In genomic region chr10:95450188-95450587, GRCh38 we compare ENCODE assay signal across 18 cellular contexts.
"Had no signal": no experiment of that assay in that cellular context is flagged by ENCODE, and none has a peak within 500 bp of the region (broad histone marks: within the 10 kb centered on the region; RNA-seq: fewer than 3 reads in every experiment).

No MANE protein-coding gene starts in this region.

- H3K36me3 Mint-ChIP-seq: stimulated activated memory B cell treated with anti-CD40 and anti-IgM and Interleukin-4, amounts not matched to agents 10 μg/mL and 1 μg/mL and 100 μg/mL, for 72 hours had no signal

- H3K4me1 Mint-ChIP-seq: activated CD4-positive, alpha-beta T cell treated with anti-CD3 and anti-CD28 coated beads, Interleukin-2, amount 10 ng/mL, durations not matched to agents 7 days and 5 days had no signal

- H3K9me3 Mint-ChIP-seq: activated CD4-positive, alpha-beta T cell treated with anti-CD3 and anti-CD28 coated beads, Interleukin-2, amount 10 ng/mL, durations not matched to agents 7 days and 5 days; activated T-cell treated with anti-CD3 and anti-CD28 coated beads, Interleukin-2, amount 50 U/mL, for 24 hours; nephron progenitor cell; stimulated activated memory B cell treated with anti-CD40 and anti-IgM and Interleukin-4, amounts not matched to agents 10 μg/mL and 1 μg/mL and 100 μg/mL, for 72 hours; T-helper 1 cell treated with Interleukin-12 subunit alpha and Interleukin-12 subunit beta and Interleukin-4 antibody, amounts not matched to agents 30 μg/mL and 1 μg/mL, for 36 hours had no signal

- H3K4me3 Mint-ChIP-seq: activated CD4-positive, alpha-beta T cell treated with anti-CD3 and anti-CD28 coated beads, Interleukin-2, amount 10 ng/mL, durations not matched to agents 7 days and 5 days; activated CD8-positive, alpha-beta T cell treated with anti-CD3 and anti-CD28 coated beads, Interleukin-2, amount 10 ng/mL, durations not matched to agents 7 days and 5 days; activated T-cell treated with anti-CD3 and anti-CD28 coated beads, Interleukin-2, amount 50 U/mL, for 24 hours; nephron progenitor cell; stimulated activated memory B cell treated with anti-CD40 and anti-IgM and Interleukin-4, amounts not matched to agents 10 μg/mL and 1 μg/mL and 100 μg/mL, for 72 hours; T-helper 1 cell treated with Interleukin-12 subunit alpha and Interleukin-12 subunit beta and Interleukin-4 antibody, amounts not matched to agents 30 μg/mL and 1 μg/mL, for 36 hours had no signal

- DNase-seq: activated CD4-positive, alpha-beta T cell treated with anti-CD3 and anti-CD28 coated beads, Interleukin-2, amount 10 ng/mL, durations not matched to agents 7 days and 5 days; activated CD8-positive, alpha-beta T cell treated with anti-CD3 and anti-CD28 coated beads, Interleukin-2, amount 10 ng/mL, durations not matched to agents 7 days and 5 days; activated naive CD4-positive, alpha-beta T cell treated with anti-CD3 and anti-CD28 coated beads, Interleukin-2, amount 50 U/mL, for 16 hours; activated T-cell treated with anti-CD3 and anti-CD28 coated beads, Interleukin-2, amount 50 U/mL, for 24 hours; dermis blood vessel endothelial cell; effector memory CD4-positive, alpha-beta T cell; hypothalamus; islet precursor cell; midbrain; nephron progenitor cell; nucleus accumbens; stimulated activated CD4-positive, alpha-beta T cell treated with anti-CD3 and anti-CD28 coated beads, Interleukin-4, amount 100 ng/mL, for 4 hours had no signal

- H3K4me3 ChIP-seq: breast epithelium, tibial nerve had no signal

- H3K36me3 ChIP-seq: breast epithelium, tibial nerve had no signal

- H3K9me3 ChIP-seq: breast epithelium, tibial nerve had no signal

- H3K27me3 ChIP-seq: breast epithelium, tibial nerve had no signal

- H3K27ac Mint-ChIP-seq: activated CD4-positive, alpha-beta T cell treated with anti-CD3 and anti-CD28 coated beads, Interleukin-2, amount 10 ng/mL, durations not matched to agents 7 days and 5 days; activated CD8-positive, alpha-beta T cell treated with anti-CD3 and anti-CD28 coated beads, Interleukin-2, amount 10 ng/mL, durations not matched to agents 7 days and 5 days; activated T-cell treated with anti-CD3 and anti-CD28 coated beads, Interleukin-2, amount 50 U/mL, for 24 hours; nephron progenitor cell; stimulated activated memory B cell treated with anti-CD40 and anti-IgM and Interleukin-4, amounts not matched to agents 10 μg/mL and 1 μg/mL and 100 μg/mL, for 72 hours; T-helper 1 cell treated with Interleukin-12 subunit alpha and Interleukin-12 subunit beta and Interleukin-4 antibody, amounts not matched to agents 30 μg/mL and 1 μg/mL, for 36 hours had no signal

- FAIRE-seq: astrocyte, endothelial cell of umbilical vein had no signal
